14 cellular contexts compared by ENCODE assay signal in genomic region chr11:116162541-116163230, GRCh38.
DNase-seq lines count a peak whose midpoint lies in the region; ATAC-seq and TF ChIP-seq lines count a peak whose summit lies in the region.
"Had no signal": no experiment of that assay in that cellular context is flagged by ENCODE, and none has a peak within 500 bp of the region (broad histone marks: within the 10 kb centered on the region; RNA-seq: fewer than 3 reads in every experiment).

No MANE protein-coding gene starts in this region.

- TF ChIP-seq POLR2A in suprapubic skin (IDR thresholded peaks at IDR 0.05): no peak

- no peak overlapping the region for H3K4me3 ChIP-seq in suprapubic skin
- H3K4me3 ChIP-seq: right lobe of liver had no signal

- H3K9me3 Mint-ChIP-seq in progenitor cell of endocrine pancreas (ENCODE audit: low read depth): no peaks in the 10 kb centered on the region
- H3K9me3 Mint-ChIP-seq: activated B cell treated with CpG ODN at 0.5 μM for 24 hours had no signal

- H3K4me1 ChIP-seq in foreskin keratinocyte: no peaks in the 10 kb centered on the region
- no peaks in the 10 kb centered on the region for H3K4me1 ChIP-seq in suprapubic skin
- H3K4me1 ChIP-seq: right lobe of liver had no signal

- DNase-seq in HT1080 (ENCODE audit: low read depth) (peak; percentile 15), NCI-H510A (lab: John Stamatoyannopoulos, UW) (peak; percentile 81), foreskin keratinocyte (no peak), progenitor cell of endocrine pancreas (ENCODE audit: low spot score, unreplicated experiment) (no peak), HuH-7.5 (ENCODE audit: low spot score) (no peak), suprapubic skin (ENCODE audit: low spot score in 2 of 2) (no peak), HCEC 1CT (no peak)
- DNase-seq: activated B cell treated with CpG ODN at 0.5 μM for 24 hours, mesenchymal stem cell, NCI-H2107, SIG-M5 had no signal

- peaks cover 7% of the 10 kb centered on the region for H3K4me1 Mint-ChIP-seq in progenitor cell of endocrine pancreas (ENCODE audit: low read depth)
- H3K4me1 Mint-ChIP-seq: activated B cell treated with CpG ODN at 0.5 μM for 24 hours had no signal

- H3K4me3 Mint-ChIP-seq in progenitor cell of endocrine pancreas (ENCODE audit: low read depth): peak overlapping the region; percentile 12
- H3K4me3 Mint-ChIP-seq: activated B cell treated with CpG ODN at 0.5 μM for 24 hours had no signal

- H3K36me3 ChIP-seq in suprapubic skin: no peaks in the 10 kb centered on the region
- H3K36me3 ChIP-seq: right lobe of liver had no signal

- no peak overlapping the region for H3K27ac ChIP-seq in foreskin keratinocyte
- no peak overlapping the region for H3K27ac ChIP-seq in suprapubic skin
- H3K27ac ChIP-seq: right lobe of liver had no signal

- peaks cover 44% of the 10 kb centered on the region for H3K27me3 Mint-ChIP-seq in progenitor cell of endocrine pancreas

- H3K9me3 ChIP-seq in suprapubic skin: no peaks in the 10 kb centered on the region
- H3K9me3 ChIP-seq: Caco-2, right lobe of liver had no signal

- 26% methylated on average over 20 of the region's 20 CpGs for WGBS in suprapubic skin

- peak overlapping the region; percentile 38 for H3K27ac Mint-ChIP-seq in progenitor cell of endocrine pancreas
- H3K27ac Mint-ChIP-seq: activated B cell treated with CpG ODN at 0.5 μM for 24 hours had no signal

- H3K27me3 ChIP-seq in foreskin keratinocyte (peaks cover 6% of the 10 kb centered on the region), suprapubic skin (peaks cover 13% of the 10 kb centered on the region)
- H3K27me3 ChIP-seq: right lobe of liver had no signal

- TF ChIP-seq CTCF in foreskin keratinocyte (conservative IDR thresholded peaks at IDR 0.05) (no peak), progenitor cell of endocrine pancreas (IDR thresholded peaks at IDR 0.05; ENCODE audit: unreplicated experiment) (no peak), suprapubic skin (IDR thresholded peaks at IDR 0.05) (no peak)

- H3K36me3 Mint-ChIP-seq in progenitor cell of endocrine pancreas (ENCODE audit: insufficient read depth): no peaks in the 10 kb centered on the region

- ATAC-seq in foreskin keratinocyte: peak; percentile 6
- ATAC-seq: HCT116, right lobe of liver had no signal

- no peak for TF ChIP-seq EP300 in suprapubic skin (IDR thresholded peaks at IDR 0.05)

Comparison
In these comparisons a context has a peak if more than half of its experiments do, and no peak if none do; other contexts are left out.
1. DNase-seq: peak in HT1080 (single experiment) and NCI-H510A (single experiment); none in foreskin keratinocyte (0 of 2), progenitor cell of endocrine pancreas (single experiment), HuH-7.5 (single experiment), suprapubic skin (0 of 2) and HCEC 1CT (single experiment).